In genomic region chr5:149254506-149254905, GRCh38 we compare ENCODE assay signal across 14 cellular contexts. TPM values are rescaled to one million over a fixed set of nuclear protein-coding genes. Genes with fewer than 3 reads are reported as not detected.
DNase-seq lines count a peak whose midpoint lies in the region; ATAC-seq and TF ChIP-seq lines count a peak whose summit lies in the region.
"Had no signal": no experiment of that assay in that cellular context is flagged by ENCODE, and none has a peak within 500 bp of the region (broad histone marks: within the 10 kb centered on the region; RNA-seq: fewer than 3 reads in every experiment).

No MANE protein-coding gene starts in this region.

- H3K9me3 Mint-ChIP-seq in effector memory CD8-positive, alpha-beta T cell = peaks cover 0 to 2% of the 10 kb centered on the region in 2 donors
- H3K9me3 Mint-ChIP-seq in activated T-cell treated with anti-CD3 and anti-CD28 coated beads, Interleukin-2, amount 50 U/mL, for 4 hours = no peaks in the 10 kb centered on the region

- TF ChIP-seq POLR2A in HCT116 (IDR thresholded peaks at IDR 0.05; ENCODE audit: borderline replicate concordance, extremely low read depth, insufficient read depth, insufficient read length) = no peak

- CTCF ChIA-PET in A673 (lab: Charles Lee) = no interaction called here
- CTCF ChIA-PET in HCT116 (lab: Charles Lee) = no interaction called here

- POLR2A ChIA-PET in A673 (lab: Charles Lee; ENCODE audit: low non-redundant PET) (no interaction called here), HCT116 (lab: Charles Lee) (no interaction called here)

- no peaks in the 10 kb centered on the region for H3K36me3 Mint-ChIP-seq in effector memory CD8-positive, alpha-beta T cell (ENCODE audit: insufficient read depth)
- no peaks in the 10 kb centered on the region for H3K36me3 Mint-ChIP-seq in activated T-cell treated with anti-CD3 and anti-CD28 coated beads, Interleukin-2, amount 50 U/mL, for 4 hours (ENCODE audit: insufficient read depth)
- H3K36me3 Mint-ChIP-seq in T-helper 17 cell (ENCODE audit: low read depth) = peaks cover 2% of the 10 kb centered on the region

- H4K20me1 ChIP-seq in HCT116 (ENCODE audit: insufficient read depth) (no peaks in the 10 kb centered on the region), hepatocyte (ENCODE audit: insufficient read depth, poor library complexity, severe bottlenecking) (no peaks in the 10 kb centered on the region)

- no peak overlapping the region for H3K4me3 ChIP-seq in A673 (ENCODE audit: low read depth, low read length, poor library complexity, severe bottlenecking)
- no peak overlapping the region for H3K4me3 ChIP-seq in HCT116 (replicated peaks in 1 of 2; ENCODE audit: low read depth in 1 of 2, low read length in 2 of 2)
- H3K4me3 ChIP-seq in hepatocyte = no peak overlapping the region

- no peak overlapping the region for H3K4me3 Mint-ChIP-seq in effector memory CD8-positive, alpha-beta T cell
- H3K4me3 Mint-ChIP-seq in activated T-cell treated with anti-CD3 and anti-CD28 coated beads, Interleukin-2, amount 50 U/mL, for 4 hours = no peak overlapping the region
- no peak overlapping the region for H3K4me3 Mint-ChIP-seq in T-helper 17 cell
- H3K4me3 Mint-ChIP-seq: naive B cell had no signal

- H3K36me3 ChIP-seq in A673 (ENCODE audit: insufficient read depth, low read length, poor library complexity, severe bottlenecking) (no peaks in the 10 kb centered on the region), HCT116 (ENCODE audit: control insufficient read depth in 1 of 2, insufficient read depth in 2 of 2, low read length in 2 of 2) (no peaks in the 10 kb centered on the region), hepatocyte (replicated peaks; ENCODE audit: insufficient read depth, low read depth) (no peaks in the 10 kb centered on the region)

- H3K9ac ChIP-seq in HCT116 (ENCODE audit: low read length) = no peak overlapping the region

- intact Hi-C loops in A673 (cut with micrococcal nuclease; ENCODE audit: unreplicated experiment) (no loop called here), HCT116 (cut with micrococcal nuclease) (no loop called here)

- RAD21 ChIA-PET in HCT116 (lab: Charles Lee; ENCODE audit: low non-redundant PET in 1 of 2, low total read pairs in 2 of 2, uncharacterized antibody in 2 of 2, unreplicated experiment in 2 of 2) = no interaction called here

- peaks cover 9 to 24% of the 10 kb centered on the region in 2 donors for H3K27me3 Mint-ChIP-seq in effector memory CD8-positive, alpha-beta T cell
- H3K27me3 Mint-ChIP-seq in activated T-cell treated with anti-CD3 and anti-CD28 coated beads, Interleukin-2, amount 50 U/mL, for 4 hours (ENCODE audit: low read depth) = peaks cover 5% of the 10 kb centered on the region
- H3K27me3 Mint-ChIP-seq in T-helper 17 cell = peaks cover 23% of the 10 kb centered on the region

- WGBS in hepatocyte (ENCODE audit: low lambda C conversion rate, missing lambda C conversion rate) = 41% methylated on average over 3 of the region's 3 CpGs

- H3K9me2 ChIP-seq in HCT116 (ENCODE audit: insufficient read depth) = no peaks in the 10 kb centered on the region
- H3K9me2 ChIP-seq in hepatocyte (replicated peaks; ENCODE audit: insufficient read depth) = no peaks in the 10 kb centered on the region

- H3K27ac Mint-ChIP-seq in effector memory CD8-positive, alpha-beta T cell = no peak overlapping the region
- no peak overlapping the region for H3K27ac Mint-ChIP-seq in T-helper 17 cell
- H3K27ac Mint-ChIP-seq: naive B cell had no signal

- DNase-seq in A673 (ENCODE audit: low spot score) (peak; percentile 15), HCT116 (ENCODE audit: low read depth, low spot score) (no peak), UCSD-AML1 (lab: John Stamatoyannopoulos, UW; ENCODE audit: unreplicated experiment) (peak; percentile 31), hepatocyte (ENCODE audit: low spot score) (peak; percentile 39), putamen (ENCODE audit: low spot score) (no peak), T-helper 17 cell (no peak)
- DNase-seq in effector memory CD8-positive, alpha-beta T cell = no peak
- DNase-seq in activated T-cell treated with anti-CD3 and anti-CD28 coated beads, Interleukin-2, amount 50 U/mL, for 4 hours = no peak
- DNase-seq: dermis blood vessel endothelial cell; DMS153; foreskin melanocyte; naive B cell; right cardiac atrium; stimulated activated naive CD4-positive, alpha-beta T cell treated with Interleukin-2 at 50 U/mL for 16 hours had no signal

- no peak for TF ChIP-seq RAD21 in HCT116 (IDR thresholded peaks at IDR 0.05; ENCODE audit: low read depth)

- H3K27ac ChIP-seq in A673 (ENCODE audit: low read depth, low read length, poor library complexity, severe bottlenecking) = no peak overlapping the region
- no peak overlapping the region for H3K27ac ChIP-seq in HCT116 (ENCODE audit: low read depth, low read length)
- no peak overlapping the region for H3K27ac ChIP-seq in hepatocyte

- no peaks in the 10 kb centered on the region for H3K79me2 ChIP-seq in HCT116 (ENCODE audit: insufficient read depth, low read length)
- no peaks in the 10 kb centered on the region for H3K79me2 ChIP-seq in hepatocyte

- BruUV-seq in A673 (replicated peaks; lab: Mats Ljungman, UMichigan) (no TSS peak), HCT116 (replicated peaks; lab: Mats Ljungman, UMichigan) (no TSS peak)

- no peaks in the 10 kb centered on the region for H3K4me1 Mint-ChIP-seq in effector memory CD8-positive, alpha-beta T cell (ENCODE audit: low read depth in 2 of 2)
- no peaks in the 10 kb centered on the region for H3K4me1 Mint-ChIP-seq in activated T-cell treated with anti-CD3 and anti-CD28 coated beads, Interleukin-2, amount 50 U/mL, for 4 hours (ENCODE audit: low read depth)
- no peaks in the 10 kb centered on the region for H3K4me1 Mint-ChIP-seq in T-helper 17 cell
- H3K4me1 Mint-ChIP-seq: naive B cell had no signal

- H3K9me3 ChIP-seq in A673 (ENCODE audit: low read depth, low read length, poor library complexity, severe bottlenecking) (no peaks in the 10 kb centered on the region), HCT116 (ENCODE audit: control insufficient read depth in 1 of 2, insufficient read depth in 1 of 2, low read depth in 1 of 2, low read length in 2 of 2) (no peaks in the 10 kb centered on the region), hepatocyte (ENCODE audit: low read depth) (no peaks in the 10 kb centered on the region), T-helper 17 cell (ENCODE audit: control insufficient read depth, low read length, poor library complexity, severe bottlenecking) (no peaks in the 10 kb centered on the region)

- no peak overlapping the region for H2AFZ ChIP-seq in HCT116 (ENCODE audit: low read depth, low read length, poor library complexity, severe bottlenecking)
- H2AFZ ChIP-seq in hepatocyte = no peak overlapping the region

- TF ChIP-seq CTCF in A673 (conservative IDR thresholded peaks at IDR 0.05; ENCODE audit: low read depth, low read length) (no peak), HCT116 (IDR thresholded peaks at IDR 0.05 in 2 of 3, conservative IDR thresholded peaks at IDR 0.05 in 1 of 3; ENCODE audit: borderline replicate concordance in 1 of 3, insufficient read depth in 1 of 3, low read depth in 2 of 3, low read length in 2 of 3) (no peak), hepatocyte (IDR thresholded peaks at IDR 0.05; ENCODE audit: poor library complexity) (no peak)

- no peak for ATAC-seq in HCT116
- ATAC-seq in effector memory CD8-positive, alpha-beta T cell (replicated peaks) = no peak
- no peak for ATAC-seq in activated T-cell treated with anti-CD3 and anti-CD28 coated beads, Interleukin-2, amount 50 U/mL, for 4 hours
- ATAC-seq in T-helper 17 cell = no peak
- ATAC-seq: right cardiac atrium had no signal

- H3K4me1 ChIP-seq in A673 (ENCODE audit: insufficient read depth, low read length, poor library complexity, severe bottlenecking) (no peaks in the 10 kb centered on the region), HCT116 (ENCODE audit: control insufficient read depth in 1 of 2, insufficient read depth in 2 of 2, low read length in 2 of 2) (no peaks in the 10 kb centered on the region), hepatocyte (ENCODE audit: insufficient read depth) (no peaks in the 10 kb centered on the region)

- H3K4me2 ChIP-seq in HCT116 (ENCODE audit: low read length) (no peak overlapping the region), hepatocyte (no peak overlapping the region)

- peaks cover 51% of the 10 kb centered on the region for H3K27me3 ChIP-seq in A673 (replicated peaks; ENCODE audit: insufficient read depth, low read depth, low read length, poor library complexity)
- H3K27me3 ChIP-seq in HCT116 (ENCODE audit: insufficient read depth, low read length) = no peaks in the 10 kb centered on the region
- peaks cover 21% of the 10 kb centered on the region for H3K27me3 ChIP-seq in hepatocyte

TF ChIP-seq in HCT116, 20 proteins besides CTCF, POLR2A, EP300 and RAD21 (continues in another document):
- no peak for TF ChIP-seq MAX (IDR thresholded peaks at IDR 0.05)

RNA-seq across cellular contexts. Expression of gene AFAP1L1, which starts 17.2 kb away (rescaled TPM):
- total RNA-seq in A673 (2021) = 0.21 and 0.46 TPM in 2 replicates
- 4.3 TPM for total RNA-seq in HCT116 (2021; ENCODE audit: unreplicated experiment)
- 4.4 and 5.5 TPM in 2 replicates for polyA plus RNA-seq in HCT116 (2012)
- total RNA-seq in hepatocyte = 1.2 and 1.3 TPM in 2 replicates
- 1.8 and 2.3 TPM in 2 replicates for polyA plus RNA-seq in hepatocyte
- total RNA-seq in activated T-cell treated with anti-CD3 and anti-CD28 coated beads, Interleukin-2, amount 50 U/mL, for 4 hours = under 1 TPM in 2 of 3 donors, not detected in 1; 0.08 to 0.21 TPM
- under 1 TPM in 1 of 2 donors, not detected in 1; 0.52 TPM for total RNA-seq in T-helper 17 cell

Comparison
In these comparisons a context has a peak if more than half of its experiments do, and no peak if none do; other contexts are left out.
1. DNase-seq: peak in A673 (single experiment), UCSD-AML1 (single experiment) and hepatocyte (single experiment); none in HCT116 (single experiment), effector memory CD8-positive, alpha-beta T cell (0 of 3), activated T-cell treated with anti-CD3 and anti-CD28 coated beads, Interleukin-2, amount 50 U/mL, for 4 hours (single experiment), putamen (single experiment) and T-helper 17 cell (0 of 3).